ENCODE assay signal across 30 cellular contexts in the genomic region with DNA sequence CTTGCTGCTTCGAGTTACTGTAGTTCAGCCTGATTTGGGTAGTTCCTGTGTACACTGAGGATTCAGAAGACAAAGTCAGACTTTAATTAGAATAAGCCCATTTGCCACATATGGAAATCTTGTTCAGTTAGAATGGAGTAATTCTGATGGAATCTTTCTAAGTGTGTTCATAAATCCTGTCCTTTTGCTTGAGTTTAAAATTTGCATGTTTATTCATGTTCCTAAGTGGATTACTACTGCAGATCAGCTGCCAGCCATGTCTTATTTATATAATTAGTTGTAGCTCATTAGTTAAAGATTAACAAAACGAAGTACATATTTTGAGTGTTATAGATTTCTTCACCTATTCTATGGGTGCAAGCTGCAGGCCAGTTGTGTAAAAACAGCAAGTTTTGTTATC.
A peak's percentile ranks its signal among the peaks of the same experiment; 100 is the strongest.
DNase-seq lines count a peak whose midpoint lies in the region; ATAC-seq and TF ChIP-seq lines count a peak whose summit lies in the region.
"Had no signal": no experiment of that assay in that cellular context is flagged by ENCODE, and none has a peak within 500 bp of the region (broad histone marks: within the 10 kb centered on the region; RNA-seq: fewer than 3 reads in every experiment).

No MANE protein-coding gene starts in this region.

- no peak for ATAC-seq in CD8-positive, alpha-beta T cell
- ATAC-seq in activated T-helper 17 cell treated with anti-CD3 and anti-CD28 coated beads, Interleukin-2, amount 50 U/mL, for 72 hours (replicated peaks) = no peak
- ATAC-seq in naive B cell (ENCODE audit: low read depth in 2 of 2) = no peak
- ATAC-seq: activated CD4-positive, CD25-positive, alpha-beta regulatory T cell treated with anti-CD3 and anti-CD28 coated beads, Interleukin-2, amount 50 U/mL, for 24 hours; gastrocnemius medialis; GM12878; left colon; Panc1 had no signal

- H3K9me3 Mint-ChIP-seq in CD8-positive, alpha-beta T cell = no peaks in the 10 kb centered on the region
- no peaks in the 10 kb centered on the region for H3K9me3 Mint-ChIP-seq in activated T-helper 17 cell treated with anti-CD3 and anti-CD28 coated beads, Interleukin-2, amount 50 U/mL, for 72 hours
- H3K9me3 Mint-ChIP-seq in naive B cell = no peaks in the 10 kb centered on the region
- peaks cover 6% of the 10 kb centered on the region for H3K9me3 Mint-ChIP-seq in nephron progenitor cell
- H3K9me3 Mint-ChIP-seq: stimulated activated naive CD8-positive, alpha-beta T cell treated with anti-CD3 and anti-CD28 coated beads, Interleukin-15, Interleukin-2, amounts not matched to agents 100 ng/mL and 50 ng/mL, for 24 hours had no signal

- H3K27me3 Mint-ChIP-seq in CD8-positive, alpha-beta T cell (ENCODE audit: low read depth) = no peaks in the 10 kb centered on the region
- H3K27me3 Mint-ChIP-seq in activated T-helper 17 cell treated with anti-CD3 and anti-CD28 coated beads, Interleukin-2, amount 50 U/mL, for 72 hours = no peaks in the 10 kb centered on the region
- H3K27me3 Mint-ChIP-seq in naive B cell = no peaks in the 10 kb centered on the region
- H3K27me3 Mint-ChIP-seq in nephron progenitor cell (ENCODE audit: low read depth, poor library complexity) = no peaks in the 10 kb centered on the region
- H3K27me3 Mint-ChIP-seq: CD4-positive, CD25-positive, alpha-beta regulatory T cell; stimulated activated naive CD8-positive, alpha-beta T cell treated with anti-CD3 and anti-CD28 coated beads, Interleukin-15, Interleukin-2, amounts not matched to agents 100 ng/mL and 50 ng/mL, for 24 hours had no signal

- POLR2A ChIA-PET in A673 (lab: Charles Lee; ENCODE audit: low non-redundant PET) = no interaction called here
- POLR2A ChIA-PET in CD8-positive, alpha-beta T cell (lab: Charles Lee) = no interaction called here

- TF ChIP-seq CTCF in A673 (conservative IDR thresholded peaks at IDR 0.05; ENCODE audit: low read depth, low read length) (no peak), nephron progenitor cell (IDR thresholded peaks at IDR 0.05) (no peak), BE2C (IDR thresholded peaks at IDR 0.05; ENCODE audit: low read depth, low read length) (no peak)
- no peak for TF ChIP-seq CTCF in CD8-positive, alpha-beta T cell (IDR thresholded peaks at IDR 0.05)

- CTCF ChIA-PET in A673 (lab: Charles Lee) = no interaction called here
- CTCF ChIA-PET in CD8-positive, alpha-beta T cell (lab: Charles Lee) = interaction anchor here (2.3 kb wide), 1 partner anchor 8 kb away, joined by 5 read pairs; no protein-coding TSS in a partner anchor

- H3K4me3 Mint-ChIP-seq in CD8-positive, alpha-beta T cell = no peak overlapping the region
- H3K4me3 Mint-ChIP-seq in activated T-helper 17 cell treated with anti-CD3 and anti-CD28 coated beads, Interleukin-2, amount 50 U/mL, for 72 hours = peak overlapping the region; percentile 29
- H3K4me3 Mint-ChIP-seq in naive B cell (no peak overlapping the region), nephron progenitor cell (no peak overlapping the region)
- H3K4me3 Mint-ChIP-seq: CD4-positive, CD25-positive, alpha-beta regulatory T cell; neural progenitor cell; stimulated activated naive CD8-positive, alpha-beta T cell treated with anti-CD3 and anti-CD28 coated beads, Interleukin-15, Interleukin-2, amounts not matched to agents 100 ng/mL and 50 ng/mL, for 24 hours had no signal

- peaks cover 35% of the 10 kb centered on the region for H3K4me1 Mint-ChIP-seq in CD8-positive, alpha-beta T cell (ENCODE audit: low read depth)
- H3K4me1 Mint-ChIP-seq in activated T-helper 17 cell treated with anti-CD3 and anti-CD28 coated beads, Interleukin-2, amount 50 U/mL, for 72 hours = peaks cover 30% of the 10 kb centered on the region
- H3K4me1 Mint-ChIP-seq in naive B cell = peaks cover 31 to 51% (median 33%) of the 10 kb centered on the region in 3 donors
- H3K4me1 Mint-ChIP-seq in nephron progenitor cell = peaks cover 16% of the 10 kb centered on the region
- H3K4me1 Mint-ChIP-seq: neural progenitor cell had no signal

- H3K4me1 ChIP-seq in A673 (ENCODE audit: insufficient read depth, low read length, poor library complexity, severe bottlenecking) = peaks cover 40% of the 10 kb centered on the region
- H3K4me1 ChIP-seq in CD8-positive, alpha-beta T cell (ENCODE audit: insufficient read depth, low read length) = no peaks in the 10 kb centered on the region
- H3K4me1 ChIP-seq in BE2C = 0 out of 2 replicates have a peak, but pooled peaks cover 4% of the 10 kb centered on the region
- H3K4me1 ChIP-seq: gastrocnemius medialis, prostate gland had no signal

- no peaks in the 10 kb centered on the region for H3K27me3 ChIP-seq in A673 (replicated peaks; ENCODE audit: insufficient read depth, low read depth, low read length, poor library complexity)
- H3K27me3 ChIP-seq in CD8-positive, alpha-beta T cell (ENCODE audit: insufficient read depth, low read length) = no peaks in the 10 kb centered on the region
- no peaks in the 10 kb centered on the region for H3K27me3 ChIP-seq in BE2C
- H3K27me3 ChIP-seq: cardiac muscle cell, gastrocnemius medialis, hepatocyte, neural progenitor cell, vagina had no signal

- peak overlapping the region; percentile 32 for H3K27ac Mint-ChIP-seq in CD8-positive, alpha-beta T cell
- peak overlapping the region; percentile 58 for H3K27ac Mint-ChIP-seq in activated T-helper 17 cell treated with anti-CD3 and anti-CD28 coated beads, Interleukin-2, amount 50 U/mL, for 72 hours
- H3K27ac Mint-ChIP-seq in naive B cell (peak overlapping the region in 4 of 6 donors; percentile 4 to 83 (median 18)), nephron progenitor cell (no peak overlapping the region)
- H3K27ac Mint-ChIP-seq: neural progenitor cell had no signal

- H3K36me3 ChIP-seq in A673 (ENCODE audit: insufficient read depth, low read length, poor library complexity, severe bottlenecking) (no peaks in the 10 kb centered on the region), BE2C (no peaks in the 10 kb centered on the region; the same call in 1 of the 2 replicates)
- no peaks in the 10 kb centered on the region for H3K36me3 ChIP-seq in CD8-positive, alpha-beta T cell (ENCODE audit: insufficient read depth, low read length)
- H3K36me3 ChIP-seq: cardiac muscle cell, gastrocnemius medialis, HAP-1, neural progenitor cell, prostate gland, thoracic aorta, vagina had no signal

- DNase-seq in A673 (ENCODE audit: low spot score) (peak; percentile 47), naive B cell (no peak), nephron progenitor cell (no peak), NCI-H748 treated with DMSO at 0.1 percent for 48 hours (lab: John Stamatoyannopoulos, UW) (no peak), BE2C (no peak), OCI-M1 (lab: John Stamatoyannopoulos, UW) (no peak)
- DNase-seq in CD8-positive, alpha-beta T cell = no peak
- DNase-seq: activated naive CD4-positive, alpha-beta T cell treated with anti-CD3 and anti-CD28 coated beads, Interleukin-2, amount 50 U/mL, for 16 hours; CD4-positive, CD25-positive, alpha-beta regulatory T cell; cortex of kidney; EL; gastrocnemius medialis; left colon; mammary epithelial cell; NCI-H1092 treated with DMSO at 0.1 percent for 48 hours; NCI-H2029; NCI-H526; stimulated activated CD4-positive, alpha-beta T cell treated with anti-CD3 and anti-CD28 coated beads, Interleukin-15, amount 100 ng/mL, for 24 hours had no signal

- no TSS peak for BruUV-seq in A673 (replicated peaks; lab: Mats Ljungman, UMichigan)

- intact Hi-C loops in A673 (cut with micrococcal nuclease; ENCODE audit: unreplicated experiment) = no loop called here
- intact Hi-C loops in CD8-positive, alpha-beta T cell (cut with DNase I, micrococcal nuclease) = no loop called here

- H3K36me3 Mint-ChIP-seq in CD8-positive, alpha-beta T cell = peaks cover 10% of the 10 kb centered on the region
- peaks cover 7% of the 10 kb centered on the region for H3K36me3 Mint-ChIP-seq in activated T-helper 17 cell treated with anti-CD3 and anti-CD28 coated beads, Interleukin-2, amount 50 U/mL, for 72 hours (ENCODE audit: low read depth)
- peaks cover 0 to 4% of the 10 kb centered on the region in 2 donors for H3K36me3 Mint-ChIP-seq in naive B cell
- H3K36me3 Mint-ChIP-seq in nephron progenitor cell (ENCODE audit: low read depth) = peaks cover 44% of the 10 kb centered on the region

- H3K9me3 ChIP-seq in A673 (ENCODE audit: low read depth, low read length, poor library complexity, severe bottlenecking) (no peaks in the 10 kb centered on the region), BE2C (peaks cover 3% of the 10 kb centered on the region; the same call in 1 of the 2 replicates)
- no peaks in the 10 kb centered on the region for H3K9me3 ChIP-seq in CD8-positive, alpha-beta T cell (ENCODE audit: low read length)
- H3K9me3 ChIP-seq: gastrocnemius medialis, HAP-1, prostate gland, thoracic aorta, vagina had no signal

- H3K27ac ChIP-seq in A673 (ENCODE audit: low read depth, low read length, poor library complexity, severe bottlenecking) = peak overlapping the region; percentile 69
- no peak overlapping the region for H3K27ac ChIP-seq in CD8-positive, alpha-beta T cell (ENCODE audit: low read depth, low read length)
- H3K27ac ChIP-seq: cardiac muscle cell, gastrocnemius medialis, hepatocyte, neural progenitor cell, prostate gland, thoracic aorta, vagina had no signal

- H3K4me3 ChIP-seq in A673 (ENCODE audit: low read depth, low read length, poor library complexity, severe bottlenecking) (no peak overlapping the region), BE2C (ENCODE audit: low read depth, low read length) (no peak overlapping the region)
- H3K4me3 ChIP-seq in CD8-positive, alpha-beta T cell (ENCODE audit: low read depth, low read length) = no peak overlapping the region
- H3K4me3 ChIP-seq: cardiac muscle cell, gastrocnemius medialis, GM12878, HAP-1, hepatocyte, neural progenitor cell, prostate gland, thoracic aorta, vagina had no signal
